1 cellular context compared by ENCODE assay signal in the genomic region with DNA sequence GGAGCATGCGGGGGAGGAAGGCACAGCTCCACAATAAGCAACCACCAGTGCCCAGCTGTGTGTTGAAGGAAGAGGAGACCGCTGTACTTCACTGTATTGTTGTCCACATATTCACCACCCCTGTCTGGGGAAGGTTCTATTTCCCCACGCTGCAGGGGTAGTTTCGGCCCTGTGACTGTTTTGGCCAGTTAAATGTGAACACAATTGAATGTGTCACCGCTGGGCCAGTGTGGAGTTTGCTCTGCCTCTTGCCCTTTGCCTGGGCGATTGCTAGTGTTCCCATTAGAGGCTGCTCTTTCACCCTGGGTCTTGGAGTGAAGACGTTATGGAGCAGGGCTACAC.
TF ChIP-seq lines count a peak whose summit lies in the region.

No MANE protein-coding gene starts in this region.

TF ChIP-seq in HepG2, 621 proteins besides CTCF, POLR2A, EP300 and RAD21 (continued from another document):
- peak; percentile 9; the same call in 1 of the 2 replicates for TF ChIP-seq SMC3 (IDR thresholded peaks at IDR 0.05; ENCODE audit: low read length)
- TF ChIP-seq, protein P1, sequence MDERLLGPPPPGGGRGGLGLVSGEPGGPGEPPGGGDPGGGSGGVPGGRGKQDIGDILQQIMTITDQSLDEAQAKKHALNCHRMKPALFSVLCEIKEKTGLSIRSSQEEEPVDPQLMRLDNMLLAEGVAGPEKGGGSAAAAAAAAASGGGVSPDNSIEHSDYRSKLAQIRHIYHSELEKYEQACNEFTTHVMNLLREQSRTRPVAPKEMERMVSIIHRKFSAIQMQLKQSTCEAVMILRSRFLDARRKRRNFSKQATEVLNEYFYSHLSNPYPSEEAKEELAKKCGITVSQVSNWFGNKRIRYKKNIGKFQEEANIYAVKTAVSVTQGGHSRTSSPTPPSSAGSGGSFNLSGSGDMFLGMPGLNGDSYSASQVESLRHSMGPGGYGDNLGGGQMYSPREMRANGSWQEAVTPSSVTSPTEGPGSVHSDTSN (CRISPR knock-in tag; IDR thresholded peaks at IDR 0.05) = no peak
- TF ChIP-seq FOSL2 (CRISPR knock-in tag; IDR thresholded peaks at IDR 0.05) = peak; percentile 20; the same call in 1 of the 2 replicates
- TF ChIP-seq, protein P2, sequence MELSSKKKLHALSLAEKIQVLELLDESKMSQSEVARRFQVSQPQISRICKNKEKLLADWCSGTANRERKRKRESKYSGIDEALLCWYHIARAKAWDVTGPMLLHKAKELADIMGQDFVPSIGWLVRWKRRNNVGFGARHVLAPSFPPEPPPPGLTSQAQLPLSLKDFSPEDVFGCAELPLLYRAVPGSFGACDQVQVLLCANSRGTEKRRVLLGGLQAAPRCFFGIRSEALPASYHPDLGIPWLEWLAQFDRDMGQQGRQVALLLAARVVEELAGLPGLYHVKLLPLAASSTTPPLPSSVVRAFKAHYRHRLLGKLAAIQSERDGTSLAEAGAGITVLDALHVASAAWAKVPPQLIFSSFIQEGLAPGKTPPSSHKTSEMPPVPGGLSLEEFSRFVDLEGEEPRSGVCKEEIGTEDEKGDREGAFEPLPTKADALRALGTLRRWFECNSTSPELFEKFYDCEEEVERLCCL (CRISPR knock-in tag; IDR thresholded peaks at IDR 0.05; ENCODE audit: borderline replicate concordance) = no peak
- TF ChIP-seq LCORL (IDR thresholded peaks at IDR 0.05) = no peak
- peak; percentile 72 for TF ChIP-seq LCORL (CRISPR knock-in tag; IDR thresholded peaks at IDR 0.05)
- TF ChIP-seq, protein P3, sequence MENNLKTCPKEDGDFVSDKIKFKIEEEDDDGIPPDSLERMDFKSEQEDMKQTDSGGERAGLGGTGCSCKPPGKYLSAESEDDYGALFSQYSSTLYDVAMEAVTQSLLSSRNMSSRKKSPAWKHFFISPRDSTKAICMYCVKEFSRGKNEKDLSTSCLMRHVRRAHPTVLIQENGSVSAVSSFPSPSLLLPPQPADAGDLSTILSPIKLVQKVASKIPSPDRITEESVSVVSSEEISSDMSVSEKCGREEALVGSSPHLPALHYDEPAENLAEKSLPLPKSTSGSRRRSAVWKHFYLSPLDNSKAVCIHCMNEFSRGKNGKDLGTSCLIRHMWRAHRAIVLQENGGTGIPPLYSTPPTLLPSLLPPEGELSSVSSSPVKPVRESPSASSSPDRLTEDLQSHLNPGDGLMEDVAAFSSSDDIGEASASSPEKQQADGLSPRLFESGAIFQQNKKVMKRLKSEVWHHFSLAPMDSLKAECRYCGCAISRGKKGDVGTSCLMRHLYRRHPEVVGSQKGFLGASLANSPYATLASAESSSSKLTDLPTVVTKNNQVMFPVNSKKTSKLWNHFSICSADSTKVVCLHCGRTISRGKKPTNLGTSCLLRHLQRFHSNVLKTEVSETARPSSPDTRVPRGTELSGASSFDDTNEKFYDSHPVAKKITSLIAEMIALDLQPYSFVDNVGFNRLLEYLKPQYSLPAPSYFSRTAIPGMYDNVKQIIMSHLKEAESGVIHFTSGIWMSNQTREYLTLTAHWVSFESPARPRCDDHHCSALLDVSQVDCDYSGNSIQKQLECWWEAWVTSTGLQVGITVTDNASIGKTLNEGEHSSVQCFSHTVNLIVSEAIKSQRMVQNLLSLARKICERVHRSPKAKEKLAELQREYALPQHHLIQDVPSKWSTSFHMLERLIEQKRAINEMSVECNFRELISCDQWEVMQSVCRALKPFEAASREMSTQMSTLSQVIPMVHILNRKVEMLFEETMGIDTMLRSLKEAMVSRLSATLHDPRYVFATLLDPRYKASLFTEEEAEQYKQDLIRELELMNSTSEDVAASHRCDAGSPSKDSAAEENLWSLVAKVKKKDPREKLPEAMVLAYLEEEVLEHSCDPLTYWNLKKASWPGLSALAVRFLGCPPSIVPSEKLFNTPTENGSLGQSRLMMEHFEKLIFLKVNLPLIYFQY (CRISPR knock-in tag; IDR thresholded peaks at IDR 0.05; ENCODE audit: borderline replicate concordance) = no peak
- TF ChIP-seq ZNF549 (CRISPR knock-in tag; IDR thresholded peaks at IDR 0.05) = no peak
- peak; percentile 38 for TF ChIP-seq TEAD3 (CRISPR knock-in tag; optimal IDR thresholded peaks at IDR 0.05; ENCODE audit: borderline replicate concordance)
- TF ChIP-seq MYC (CRISPR knock-in tag; IDR thresholded peaks at IDR 0.05; ENCODE audit: borderline replicate concordance) = no peak
- TF ChIP-seq ZNF556 (CRISPR knock-in tag; IDR thresholded peaks at IDR 0.05; ENCODE audit: borderline replicate concordance) = no peak
- TF ChIP-seq ZNF619 (CRISPR knock-in tag; IDR thresholded peaks at IDR 0.05) = no peak
- TF ChIP-seq ZNF354B (CRISPR knock-in tag; IDR thresholded peaks at IDR 0.05) = no peak
- TF ChIP-seq XRCC5 (optimal IDR thresholded peaks at IDR 0.05; ENCODE audit: low read length) = peak; percentile 20
- TF ChIP-seq ZFX (CRISPR knock-in tag; IDR thresholded peaks at IDR 0.05; ENCODE audit: low read depth) = no peak
- no peak for TF ChIP-seq SOX13 (IDR thresholded peaks at IDR 0.05)
- TF ChIP-seq SOX13 (CRISPR knock-in tag; conservative IDR thresholded peaks at IDR 0.05 in 1 of 2, IDR thresholded peaks at IDR 0.05 in 1 of 2) = 0 out of 4 replicates have a peak, but pooled peaks of 1 of the 2 experiments have one; percentile 12
- 0 out of 2 replicates have a peak, but pooled peaks have one; percentile 12 for TF ChIP-seq BHLHE40 (IDR thresholded peaks at IDR 0.05; ENCODE audit: low read length)
- no peak for TF ChIP-seq ZNF382 (CRISPR knock-in tag; IDR thresholded peaks at IDR 0.05; ENCODE audit: borderline replicate concordance)
- no peak for TF ChIP-seq ZNF713 (CRISPR knock-in tag; IDR thresholded peaks at IDR 0.05)
- TF ChIP-seq FOXC1 (CRISPR knock-in tag; IDR thresholded peaks at IDR 0.05; ENCODE audit: borderline replicate concordance) = no peak
TF ChIP-seq in HepG2: peak in this region for 17.
